In genomic region chr20:53788253-53789022, GRCh38 we compare ENCODE assay signal across 19 cellular contexts.
DNase-seq lines count a peak whose midpoint lies in the region; ATAC-seq, FAIRE-seq and TF ChIP-seq lines count a peak whose summit lies in the region.
"Had no signal": no experiment of that assay in that cellular context is flagged by ENCODE, and none has a peak within 500 bp of the region (broad histone marks: within the 10 kb centered on the region; RNA-seq: fewer than 3 reads in every experiment).

No MANE protein-coding gene starts in this region.

- H3K4ac ChIP-seq in H9 (ENCODE audit: low read depth, low read length): no peak overlapping the region

- no CpG with 5 or more reads among the region's 6 CpGs for WGBS in H9 (ENCODE audit: extremely low coverage, insufficient read length, low lambda C conversion rate)
- 93% methylated on average over 6 of the region's 6 CpGs for WGBS in smooth muscle cell (ENCODE audit: low lambda C conversion rate)
- WGBS in pancreas, 2 donors: 93 to 96% methylated on average over 6 of the region's 6 CpGs
- WGBS in psoas muscle, 3 donors: 95 to 96% (median 96%) methylated on average over 6 of the region's 6 CpGs

- H3K27me3 ChIP-seq in H9 (ENCODE audit: insufficient read depth, low read length): no peaks in the 10 kb centered on the region
- no peaks in the 10 kb centered on the region for H3K27me3 ChIP-seq in RWPE2 (ENCODE audit: insufficient read depth, poor library complexity, severe bottlenecking)
- no peaks in the 10 kb centered on the region for H3K27me3 ChIP-seq in smooth muscle cell (ENCODE audit: low read depth)
- no peaks in the 10 kb centered on the region for H3K27me3 ChIP-seq in pancreas
- H3K27me3 ChIP-seq in psoas muscle (ENCODE audit: insufficient read depth in 3 of 3, low read length in 2 of 3): no peaks in the 10 kb centered on the region
- H3K27me3 ChIP-seq: BLaER1 treated with 17β-estradiol and CSF1 and Interleukin-3, amounts not matched to agents 10 nM and 100 nM; Peyer's patch had no signal

- H2AFZ ChIP-seq in H9 (ENCODE audit: low read length) (no peak overlapping the region), smooth muscle cell (ENCODE audit: low read depth) (no peak overlapping the region)

- H3K36me3 ChIP-seq in RWPE2 (ENCODE audit: low read depth): no peaks in the 10 kb centered on the region
- no peaks in the 10 kb centered on the region for H3K36me3 ChIP-seq in smooth muscle cell (ENCODE audit: low read depth)
- no peaks in the 10 kb centered on the region for H3K36me3 ChIP-seq in pancreas
- no peaks in the 10 kb centered on the region for H3K36me3 ChIP-seq in psoas muscle (ENCODE audit: insufficient read depth in 1 of 2, low read depth in 1 of 2)
- H3K36me3 ChIP-seq: BLaER1 treated with 17β-estradiol and CSF1 and Interleukin-3, amounts not matched to agents 10 nM and 100 nM; Peyer's patch had no signal

- TF ChIP-seq CTCF in 22Rv1 (IDR thresholded peaks at IDR 0.05) (no peak), H9 (conservative IDR thresholded peaks at IDR 0.05) (no peak), RWPE2 (IDR thresholded peaks at IDR 0.05; ENCODE audit: poor library complexity, severe bottlenecking) (no peak), smooth muscle cell (IDR thresholded peaks at IDR 0.05; ENCODE audit: borderline replicate concordance, insufficient read depth, poor library complexity, severe bottlenecking) (no peak), pancreas (IDR thresholded peaks at IDR 0.05) (no peak), psoas muscle (IDR thresholded peaks at IDR 0.05) (no peak)

- H3K23ac ChIP-seq in H9 (ENCODE audit: insufficient read length, low read depth, low read length): no peak overlapping the region

- H3K79me1 ChIP-seq in H9 (ENCODE audit: insufficient read depth, low read depth, low read length, poor library complexity, severe bottlenecking): no peaks in the 10 kb centered on the region

- H2BK12ac ChIP-seq in H9 (ENCODE audit: insufficient read length, low read depth, low read length): no peak overlapping the region

- no peak overlapping the region for H2BK20ac ChIP-seq in H9 (ENCODE audit: low read depth, low read length, poor library complexity, severe bottlenecking)

- H3K9ac ChIP-seq in H9 (ENCODE audit: extremely low read depth, insufficient read length, low read length) (no peak overlapping the region), smooth muscle cell (ENCODE audit: low read depth) (no peak overlapping the region)
- H3K9ac ChIP-seq: BLaER1 treated with 17β-estradiol and CSF1 and Interleukin-3, amounts not matched to agents 10 nM and 100 nM; KMS-11 had no signal

- peaks cover 0 to 5% (median 2%) of the 10 kb centered on the region in 3 experiments; a peak in 4 of 7 replicates for H3K36me3 Mint-ChIP-seq in H9 (ENCODE audit: insufficient read depth in 1 of 3, low read depth in 3 of 3)

- H4K20me1 ChIP-seq in H9 (ENCODE audit: control insufficient read depth, insufficient read depth, insufficient read length) (no peaks in the 10 kb centered on the region), smooth muscle cell (ENCODE audit: low read depth) (no peaks in the 10 kb centered on the region)
- H4K20me1 ChIP-seq: BLaER1 treated with 17β-estradiol and CSF1 and Interleukin-3, amounts not matched to agents 10 nM and 100 nM had no signal

- DNase-seq in H9 (no peak), RWPE2 (ENCODE audit: low spot score) (peak; percentile 34), epithelial cell of prostate (ENCODE audit: low read depth, low spot score) (no peak), smooth muscle cell (lab: John Stamatoyannopoulos, UW; ENCODE audit: unreplicated experiment) (no peak), pancreas (no peak), psoas muscle (no peak)
- DNase-seq: DMS 273 treated with DMSO at 0.1 percent for 48 hours, GOT3, NCI-H1417 treated with DMSO at 0.1 percent for 48 hours, NCI-H1930, NCI-H2171, NCI-H526, SHP77 treated with DMSO at 0.1 percent for 48 hours, SK-N-SH had no signal

- H3K79me2 ChIP-seq in H9 (ENCODE audit: insufficient read depth, low read length) (no peaks in the 10 kb centered on the region), smooth muscle cell (ENCODE audit: low read depth) (no peaks in the 10 kb centered on the region)

- no peak overlapping the region for H2BK5ac ChIP-seq in H9 (ENCODE audit: insufficient read length, low read length)

- no peak overlapping the region for H3K14ac ChIP-seq in H9 (ENCODE audit: insufficient read depth, low read length)

- peaks cover 5% of the 10 kb centered on the region for H3F3A ChIP-seq in smooth muscle cell (ENCODE audit: low read depth)

- no peak overlapping the region for H4K5ac ChIP-seq in H9 (ENCODE audit: insufficient read length, low read depth, low read length)

- H3K4me3 Mint-ChIP-seq in H9: no peak overlapping the region

- H3K4me3 ChIP-seq in RWPE2 (ENCODE audit: severe bottlenecking): no peak overlapping the region
- no peak overlapping the region for H3K4me3 ChIP-seq in smooth muscle cell
- no peak overlapping the region for H3K4me3 ChIP-seq in pancreas
- H3K4me3 ChIP-seq in psoas muscle: no peak overlapping the region
- H3K4me3 ChIP-seq: BLaER1 treated with 17β-estradiol and CSF1 and Interleukin-3, amounts not matched to agents 10 nM and 100 nM; Peyer's patch had no signal

- peak overlapping the region in 2 of 3 experiments; percentile 29 to 46; a peak in 3 of 7 replicates for H3K27ac Mint-ChIP-seq in H9

- H3K56ac ChIP-seq in H9 (ENCODE audit: insufficient read length, low read depth, low read length): no peak overlapping the region

- no peak overlapping the region for H4K8ac ChIP-seq in H9 (replicated peaks; ENCODE audit: insufficient read length, low read depth, low read length)

- no peaks in the 10 kb centered on the region for H3K23me2 ChIP-seq in H9 (ENCODE audit: insufficient read length, low read depth, low read length, poor library complexity, severe bottlenecking)

- intact Hi-C loops in pancreas (cut with DNase I) (no loop called here), psoas muscle (cut with DNase I) (no loop called here)

- no peaks in the 10 kb centered on the region for H3K9me3 Mint-ChIP-seq in H9

- no peak overlapping the region for H3K18ac ChIP-seq in H9 (ENCODE audit: insufficient read length, low read depth, low read length)

- H2BK120ac ChIP-seq in H9 (ENCODE audit: low read depth, low read length, poor library complexity, severe bottlenecking): no peak overlapping the region

- H3K4me2 ChIP-seq in H9 (ENCODE audit: insufficient read depth, insufficient read length, low read length) (no peak overlapping the region), smooth muscle cell (no peak overlapping the region)
- H3K4me2 ChIP-seq: KMS-11, SK-N-SH had no signal

- H4K91ac ChIP-seq in H9 (ENCODE audit: insufficient read length, low read depth, low read length): no peak overlapping the region

- no peak overlapping the region for H2BK15ac ChIP-seq in H9 (ENCODE audit: low read depth, low read length)

- ATAC-seq in RWPE2 (ENCODE audit: low read depth) (no peak), GM18861 (IDR thresholded peaks at IDR 0.05; ENCODE audit: unreplicated experiment) (no peak), pancreas (no peak), psoas muscle (no peak)

- H3K9me3 ChIP-seq in H9 (ENCODE audit: control insufficient read depth, low read depth, low read length): no peaks in the 10 kb centered on the region
- no peaks in the 10 kb centered on the region for H3K9me3 ChIP-seq in RWPE2 (ENCODE audit: severe bottlenecking)
- H3K9me3 ChIP-seq in smooth muscle cell (replicated peaks; ENCODE audit: low read depth): no peaks in the 10 kb centered on the region
- H3K9me3 ChIP-seq in pancreas: no peaks in the 10 kb centered on the region
- H3K9me3 ChIP-seq in psoas muscle: no peaks in the 10 kb centered on the region
- H3K9me3 ChIP-seq: Peyer's patch, SK-N-SH had no signal

- no peaks in the 10 kb centered on the region for H3K27me3 Mint-ChIP-seq in H9 (ENCODE audit: low read depth)

- peaks cover 10% of the 10 kb centered on the region; the same call in 1 of the 2 replicates for H3K4me1 ChIP-seq in H9 (ENCODE audit: insufficient read depth, low read length)
- H3K4me1 ChIP-seq in RWPE2 (ENCODE audit: insufficient read depth, poor library complexity, severe bottlenecking): peaks cover 59% of the 10 kb centered on the region
- peaks cover 8% of the 10 kb centered on the region for H3K4me1 ChIP-seq in smooth muscle cell (ENCODE audit: low read depth)
- H3K4me1 ChIP-seq in pancreas: peaks cover 5 to 22% (median 15%) of the 10 kb centered on the region in 3 donors
- no peaks in the 10 kb centered on the region for H3K4me1 ChIP-seq in psoas muscle

- H3K27ac ChIP-seq in 22Rv1 (peak overlapping the region; percentile 100), H9 (ENCODE audit: insufficient read length, low read depth, low read length) (no peak overlapping the region), RWPE2 (ENCODE audit: poor library complexity, severe bottlenecking) (peak overlapping the region; percentile 70), epithelial cell of prostate (peak overlapping the region; percentile 95), smooth muscle cell (ENCODE audit: low read depth) (no peak overlapping the region), pancreas (no peak overlapping the region), psoas muscle (no peak overlapping the region)
- H3K27ac ChIP-seq: BLaER1 treated with 17β-estradiol and CSF1 and Interleukin-3, amounts not matched to agents 10 nM and 100 nM; KMS-11 had no signal

- FAIRE-seq in pancreas (lab: Jason Lieb, UNC): no peak

- H3T11ph ChIP-seq in H9 (ENCODE audit: low read length): no peak overlapping the region

- peaks cover 40 to 47% of the 10 kb centered on the region in 2 experiments for H3K4me1 Mint-ChIP-seq in H9

- no peak overlapping the region for H2AK5ac ChIP-seq in H9 (ENCODE audit: insufficient read length, low read length)

Comparison
In these comparisons a context has a peak if more than half of its experiments do, and no peak if none do; other contexts are left out.
1. H3K27ac ChIP-seq: peak in 22Rv1 (single experiment), RWPE2 (single experiment) and epithelial cell of prostate (single experiment); none in H9 (single experiment), smooth muscle cell (single experiment), pancreas (0 of 4) and psoas muscle (single experiment).